1 cellular context compared by ENCODE assay signal in genomic region chr12:114221976-114222630, GRCh38.
TF ChIP-seq lines count a peak whose summit lies in the region.

No MANE protein-coding gene starts in this region.

TF ChIP-seq in SK-N-SH, 30 proteins besides CTCF, POLR2A, EP300 and RAD21 (continued from another document):
- no peak for TF ChIP-seq PBX3 (IDR thresholded peaks at IDR 0.05)
- no peak for TF ChIP-seq USF1 (IDR thresholded peaks at IDR 0.05; ENCODE audit: borderline replicate concordance, low read depth)
- no peak for TF ChIP-seq ZBTB33 (IDR thresholded peaks at IDR 0.05; ENCODE audit: borderline replicate concordance, low read depth)
- TF ChIP-seq MXI1 (IDR thresholded peaks at IDR 0.05; ENCODE audit: low read depth, low read length) = no peak
